In the genomic region with DNA sequence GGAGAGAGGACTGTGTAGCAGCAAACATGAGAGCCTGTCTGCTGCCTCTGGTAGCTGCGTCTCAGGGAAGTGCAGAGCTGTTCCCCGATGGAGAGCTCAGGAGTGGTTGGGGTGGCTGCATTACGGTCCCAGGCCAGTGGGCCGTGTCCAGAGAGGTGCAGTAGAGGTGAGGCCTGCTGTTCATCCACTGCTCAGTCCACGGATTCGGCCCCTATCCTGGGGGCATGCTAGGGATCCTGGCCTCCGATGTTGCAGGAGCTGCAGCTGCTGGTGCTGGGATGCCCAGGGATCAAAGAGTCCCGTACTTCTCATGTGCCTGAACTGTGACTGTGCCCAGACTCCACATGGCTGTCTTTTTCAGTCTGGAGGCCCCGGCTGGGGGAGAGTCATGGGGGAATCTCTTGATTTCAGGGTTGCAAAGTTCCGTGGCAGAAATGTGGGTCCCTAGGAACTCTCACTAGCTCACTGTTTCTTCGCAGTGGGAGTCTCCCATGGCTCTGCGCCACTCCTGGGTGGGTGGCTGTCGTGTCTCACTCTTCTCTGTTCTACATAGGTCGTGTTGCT, we compare ENCODE assay signal across 18 cellular contexts.
DNase-seq lines count a peak whose midpoint lies in the region; ATAC-seq, FAIRE-seq and TF ChIP-seq lines count a peak whose summit lies in the region.
"Had no signal": no experiment of that assay in that cellular context is flagged by ENCODE, and none has a peak within 500 bp of the region (broad histone marks: within the 10 kb centered on the region; RNA-seq: fewer than 3 reads in every experiment).

No MANE protein-coding gene starts in this region.

- peak overlapping the region; percentile 72; the same call in 1 of the 2 replicates for H2BK15ac ChIP-seq in H1 (ENCODE audit: low read length)

- H4K91ac ChIP-seq in H1 (replicated peaks; ENCODE audit: insufficient read length, low read length): no peak overlapping the region

- TF ChIP-seq EP300 in H1 (IDR thresholded peaks at IDR 0.05; ENCODE audit: borderline replicate concordance in 1 of 2, low read depth in 2 of 2, low read length in 2 of 2) (no peak), upper lobe of left lung (IDR thresholded peaks at IDR 0.05) (no peak)

- no peak overlapping the region for H3K4ac ChIP-seq in H1 (replicated peaks; ENCODE audit: insufficient read length, low read depth, low read length)

- H4K20me1 ChIP-seq in H1 (replicated peaks in 1 of 2; ENCODE audit: control insufficient read depth in 1 of 2, insufficient read depth in 2 of 2, low read length in 2 of 2) (no peaks in the 10 kb centered on the region), neural progenitor cell (ENCODE audit: low read depth) (no peaks in the 10 kb centered on the region)

- no peaks in the 10 kb centered on the region for H3K79me1 ChIP-seq in H1 (ENCODE audit: low read depth, low read length)

- POLR2A ChIA-PET in H1 (lab: Charles Lee; ENCODE audit: partially characterized antibody): no interaction called here

- no peaks in the 10 kb centered on the region for H3K27me3 Mint-ChIP-seq in neural progenitor cell (ENCODE audit: insufficient read depth, low read depth)

- no peak overlapping the region for H3K4me3 Mint-ChIP-seq in neural progenitor cell
- H3K4me3 Mint-ChIP-seq: naive thymus-derived CD8-positive, alpha-beta T cell had no signal

- no peak overlapping the region for H2BK5ac ChIP-seq in H1 (ENCODE audit: low read depth, low read length)

- H3K9me3 Mint-ChIP-seq in neural progenitor cell: peaks cover 3% of the 10 kb centered on the region

- no peaks in the 10 kb centered on the region for H3K23me2 ChIP-seq in H1 (ENCODE audit: low read depth, low read length)

- H3K79me2 ChIP-seq in H1 (ENCODE audit: control insufficient read depth in 1 of 2, insufficient read depth in 2 of 2, low read length in 2 of 2): no peaks in the 10 kb centered on the region
- no peaks in the 10 kb centered on the region for H3K79me2 ChIP-seq in neural progenitor cell (ENCODE audit: low read depth)

- FAIRE-seq in H1 (lab: Jason Lieb, UNC): no peak
- FAIRE-seq: astrocyte had no signal

- no peak overlapping the region for H2BK20ac ChIP-seq in H1 (ENCODE audit: low read length)

- H3K27ac ChIP-seq in H1 (ENCODE audit: low read depth, low read length): no peak overlapping the region
- H3K27ac ChIP-seq in neural progenitor cell: no peak overlapping the region
- H3K27ac ChIP-seq in upper lobe of left lung: no peak overlapping the region
- H3K27ac ChIP-seq: 22Rv1, thoracic aorta had no signal

- DNase-seq in NCI-H2227 (lab: John Stamatoyannopoulos, UW; ENCODE audit: unreplicated experiment) (peak; percentile 9), NCI-H2227 treated with DMSO at 0.1 percent for 48 hours (lab: John Stamatoyannopoulos, UW) (no peak), H1 (ENCODE audit: low read depth in 1 of 2, low spot score in 2 of 2) (no peak), neural progenitor cell (ENCODE audit: low spot score) (no peak), upper lobe of left lung (peak in 1 of 2 donors; percentile 34)
- DNase-seq in NK-92 treated with Interleukin-12 subunit alpha and Interleukin-12 subunit beta, amount 100 ng/mL, for 24 hours (lab: John Stamatoyannopoulos, UW): no peak
- DNase-seq: activated CD4-positive, alpha-beta T cell treated with anti-CD3 and anti-CD28 coated beads, Interleukin-2, amount 50 U/mL, for 48 hours; activated naive CD4-positive, alpha-beta T cell treated with Interleukin-2 at 50 U/mL for 16 hours; naive thymus-derived CD8-positive, alpha-beta T cell; NCI-H1092 treated with DMSO at 0.1 percent for 48 hours; NCI-H2107; stimulated activated CD4-positive, alpha-beta T cell treated with anti-CD3 and anti-CD28 coated beads, Interleukin-12 subunit alpha, Interleukin-12 subunit beta, amount 100 ng/mL, for 4 hours; stimulated activated CD8-positive, alpha-beta memory T cell treated with anti-CD3 and anti-CD28 coated beads, Interleukin-4, amount 100 ng/mL, for 48 hours had no signal

- H3K36me3 Mint-ChIP-seq in neural progenitor cell: no peaks in the 10 kb centered on the region

- ATAC-seq in upper lobe of left lung (ENCODE audit: low FRiP score in 2 of 2) (peak; percentile 28 to 61), GM21528 (IDR thresholded peaks at IDR 0.05; ENCODE audit: low FRiP score, unreplicated experiment) (no peak), HG03571 (IDR thresholded peaks at IDR 0.05; ENCODE audit: unreplicated experiment) (no peak)
- ATAC-seq: naive thymus-derived CD8-positive, alpha-beta T cell had no signal

- H3K23ac ChIP-seq in H1 (ENCODE audit: insufficient read length): no peak overlapping the region

- H2BK12ac ChIP-seq in H1 (ENCODE audit: low read depth, low read length): no peak overlapping the region

- H3K4me2 ChIP-seq in H1 (ENCODE audit: insufficient read depth in 1 of 2, low read depth in 2 of 2, low read length in 2 of 2) (no peak overlapping the region), neural progenitor cell (no peak overlapping the region)

- TF ChIP-seq CTCF in H1 (IDR thresholded peaks at IDR 0.05; ENCODE audit: control extremely low read depth in 1 of 3, insufficient read depth in 1 of 3, low read depth in 1 of 3, low read length in 3 of 3) (no peak), neural progenitor cell (IDR thresholded peaks at IDR 0.05) (no peak), upper lobe of left lung (IDR thresholded peaks at IDR 0.05) (no peak)

- CTCF ChIA-PET in H1 (lab: Charles Lee; ENCODE audit: partially characterized antibody): interaction anchor here (1.4 to 1.7 kb wide), 2 partner anchors 11 to 103 kb away, joined by 3 to 5 read pairs; no protein-coding TSS in a partner anchor

- H3K14ac ChIP-seq in H1 (ENCODE audit: insufficient read length): no peak overlapping the region

- no peaks in the 10 kb centered on the region for H3F3A ChIP-seq in neural progenitor cell (ENCODE audit: low read depth)

- no peak overlapping the region for H4K8ac ChIP-seq in H1 (ENCODE audit: extremely low read depth, insufficient read depth, low read length)

- H3K27ac Mint-ChIP-seq in neural progenitor cell: peak overlapping the region; percentile 85
- H3K27ac Mint-ChIP-seq: naive thymus-derived CD8-positive, alpha-beta T cell had no signal

- H3K4me1 ChIP-seq in H1 (replicated peaks in 1 of 4; ENCODE audit: control insufficient read depth in 3 of 4, insufficient read depth in 4 of 4, low read length in 3 of 4) (peaks cover 0 to 8% (median 2%) of the 10 kb centered on the region in 4 experiments; a peak in 2 of 7 replicates), neural progenitor cell (peaks cover 8% of the 10 kb centered on the region), upper lobe of left lung (peaks cover 0 to 10% (median 4%) of the 10 kb centered on the region in 4 donors)

- H3K56ac ChIP-seq in H1 (replicated peaks; ENCODE audit: insufficient read length, low read depth, low read length): no peak overlapping the region

- no peak overlapping the region for H2BK120ac ChIP-seq in H1 (replicated peaks; ENCODE audit: low read depth, low read length)

- no peak overlapping the region for H2AK5ac ChIP-seq in H1 (ENCODE audit: low read depth, low read length)

- H3K4me3 ChIP-seq in H1 (ENCODE audit: extremely low read depth in 1 of 4, insufficient read depth in 2 of 4, low read depth in 3 of 4, low read length in 4 of 4) (no peak overlapping the region), neural progenitor cell (no peak overlapping the region), upper lobe of left lung (no peak overlapping the region)
- H3K4me3 ChIP-seq: thoracic aorta had no signal

- H3K9ac ChIP-seq in H1 (replicated peaks in 1 of 4; ENCODE audit: extremely low read depth in 1 of 4, low read depth in 3 of 4, low read length in 3 of 4): no peak overlapping the region
- H3K9ac ChIP-seq in neural progenitor cell: no peak overlapping the region

- H2AFZ ChIP-seq in H1 (ENCODE audit: low read length): peak overlapping the region; percentile 89; the same call in 1 of the 2 replicates
- H2AFZ ChIP-seq in neural progenitor cell (replicated peaks): no peak overlapping the region

- no peak overlapping the region for H4K5ac ChIP-seq in H1 (ENCODE audit: insufficient read length, low read depth, low read length)

- H3K36me3 ChIP-seq in H1 (ENCODE audit: control insufficient read depth in 2 of 4, insufficient read depth in 4 of 4, low read length in 3 of 4) (no peaks in the 10 kb centered on the region), neural progenitor cell (no peaks in the 10 kb centered on the region), upper lobe of left lung (no peaks in the 10 kb centered on the region)
- H3K36me3 ChIP-seq: thoracic aorta had no signal

- H3K18ac ChIP-seq in H1 (ENCODE audit: extremely low read depth, low read length): no peak overlapping the region; the same call in none of the 2 replicates

- 91% methylated on average over 14 of the region's 14 CpGs; no CpG with 5 or more reads in 1 of the 2 experiments for WGBS in H1 (ENCODE audit: extremely low coverage in 1 of 2, insufficient coverage in 1 of 2, insufficient read length in 1 of 2, insufficient replicate concordance in 2 of 2, low coverage in 1 of 2, low lambda C conversion rate in 2 of 2, missing lambda C conversion rate in 1 of 2), 2 experiments
- WGBS in upper lobe of left lung, 2 donors: 79 to 85% methylated on average over 10 to 14 of the region's 14 CpGs

- no peak for TF ChIP-seq RAD21 in H1 (IDR thresholded peaks at IDR 0.05 in 1 of 2, conservative IDR thresholded peaks at IDR 0.05 in 1 of 2; ENCODE audit: low read depth in 2 of 2, low read length in 2 of 2)

- H3K9me3 ChIP-seq in H1 (ENCODE audit: insufficient read depth in 2 of 2, low read depth in 1 of 2, low read length in 1 of 2): no peaks in the 10 kb centered on the region
- no peaks in the 10 kb centered on the region for H3K9me3 ChIP-seq in neural progenitor cell (ENCODE audit: low read depth)
- no peaks in the 10 kb centered on the region for H3K9me3 ChIP-seq in upper lobe of left lung
- H3K9me3 ChIP-seq: thoracic aorta had no signal

- H3K27me3 ChIP-seq in H1 (replicated peaks in 1 of 4; ENCODE audit: control insufficient read depth in 3 of 4, extremely low read depth in 1 of 4, insufficient read depth in 3 of 4, low read length in 3 of 4) (no peaks in the 10 kb centered on the region), neural progenitor cell (no peaks in the 10 kb centered on the region), upper lobe of left lung (no peaks in the 10 kb centered on the region)

- TF ChIP-seq POLR2A in H1 (IDR thresholded peaks at IDR 0.05; ENCODE audit: control extremely low read depth in 1 of 2, low read depth in 2 of 2, low read length in 2 of 2) (no peak), upper lobe of left lung (IDR thresholded peaks at IDR 0.05) (no peak)

- peaks cover 19% of the 10 kb centered on the region for H3K4me1 Mint-ChIP-seq in neural progenitor cell
- H3K4me1 Mint-ChIP-seq: naive thymus-derived CD8-positive, alpha-beta T cell had no signal

TF ChIP-seq in H1, 55 proteins besides CTCF, POLR2A, EP300 and RAD21 (continues in another document):
- TF ChIP-seq RFX5 (IDR thresholded peaks at IDR 0.05; ENCODE audit: borderline replicate concordance, low read depth, low read length) (no peak), RXRA (IDR thresholded peaks at IDR 0.05; ENCODE audit: insufficient read depth, low read depth, low read length) (no peak), SP1 (IDR thresholded peaks at IDR 0.05; ENCODE audit: low read depth, low read length) (no peak), EGR1 (IDR thresholded peaks at IDR 0.05; ENCODE audit: borderline replicate concordance, low read depth, low read length) (no peak), MAFK (IDR thresholded peaks at IDR 0.05; ENCODE audit: low read depth, low read length) (no peak), CREB1 (IDR thresholded peaks at IDR 0.05) (no peak)

Comparison
In these comparisons a context has a peak if more than half of its experiments do, and no peak if none do; other contexts are left out.
1. ATAC-seq: peak in upper lobe of left lung (2 of 2); none in GM21528 (single experiment) and HG03571 (single experiment).